1 cellular context compared by ENCODE assay signal in the genomic region with DNA sequence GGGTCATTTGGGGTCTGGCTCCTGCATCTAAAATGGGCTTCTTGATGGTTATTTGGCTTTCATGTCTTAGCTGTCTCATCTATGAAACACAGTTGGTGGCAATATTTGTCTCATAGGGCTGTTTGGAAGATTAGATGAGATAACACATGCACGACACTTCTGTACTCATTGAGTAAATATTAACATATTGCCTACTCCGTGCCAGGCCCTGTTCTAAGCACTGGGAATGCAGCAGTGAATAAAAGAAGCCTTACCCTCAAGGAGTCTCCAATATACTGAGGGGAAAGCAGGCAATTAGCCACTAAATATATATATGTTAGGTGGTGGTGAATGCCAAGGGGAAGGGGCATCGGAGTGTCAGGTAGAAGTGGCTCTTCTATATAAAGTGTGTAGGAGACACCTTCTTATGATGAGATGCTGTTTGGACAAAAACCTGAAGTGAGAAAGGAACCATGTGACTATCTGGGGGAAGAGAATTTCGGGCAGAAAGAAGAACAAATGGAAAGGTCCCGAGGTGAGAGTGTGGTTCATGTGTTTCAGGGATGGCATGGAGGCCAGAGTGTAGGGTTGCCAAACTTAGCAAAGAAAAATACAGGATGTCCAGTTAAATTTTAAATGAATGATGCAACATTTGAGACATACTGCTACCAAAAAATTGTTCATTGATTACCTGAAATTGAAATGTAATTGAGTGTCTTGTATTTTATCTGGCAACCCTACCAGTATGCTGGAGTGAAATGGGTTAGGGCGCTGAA.
A peak's percentile ranks its signal among the peaks of the same experiment; 100 is the strongest.
TF ChIP-seq lines count a peak whose summit lies in the region.

No MANE protein-coding gene starts in this region.

TF ChIP-seq in A549, 52 proteins besides CTCF, POLR2A, EP300 and RAD21 (continued from another document):
- TF ChIP-seq, protein P1, sequence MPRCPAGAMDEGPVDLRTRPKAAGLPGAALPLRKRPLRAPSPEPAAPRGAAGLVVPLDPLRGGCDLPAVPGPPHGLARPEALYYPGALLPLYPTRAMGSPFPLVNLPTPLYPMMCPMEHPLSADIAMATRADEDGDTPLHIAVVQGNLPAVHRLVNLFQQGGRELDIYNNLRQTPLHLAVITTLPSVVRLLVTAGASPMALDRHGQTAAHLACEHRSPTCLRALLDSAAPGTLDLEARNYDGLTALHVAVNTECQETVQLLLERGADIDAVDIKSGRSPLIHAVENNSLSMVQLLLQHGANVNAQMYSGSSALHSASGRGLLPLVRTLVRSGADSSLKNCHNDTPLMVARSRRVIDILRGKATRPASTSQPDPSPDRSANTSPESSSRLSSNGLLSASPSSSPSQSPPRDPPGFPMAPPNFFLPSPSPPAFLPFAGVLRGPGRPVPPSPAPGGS (IDR thresholded peaks at IDR 0.05), result no peak
- TF ChIP-seq ZC3H11A (IDR thresholded peaks at IDR 0.05) (no peak), PHF8 (IDR thresholded peaks at IDR 0.05; ENCODE audit: borderline replicate concordance, low read depth) (no peak), KDM1A (IDR thresholded peaks at IDR 0.05; ENCODE audit: low read depth) (no peak), FOXS1 (CRISPR knock-in tag; IDR thresholded peaks at IDR 0.05) (no peak), CEBPB (IDR thresholded peaks at IDR 0.05) (peak; percentile 69 to 78), BHLHE40 (IDR thresholded peaks at IDR 0.05; ENCODE audit: low read depth, low read length) (no peak), KDM5A (IDR thresholded peaks at IDR 0.05) (no peak), FOSL2 (IDR thresholded peaks at IDR 0.05) (no peak), FOSL2 (CRISPR knock-in tag; IDR thresholded peaks at IDR 0.05) (no peak; the same call in 1 of the 2 replicates), HOXB13 (CRISPR knock-in tag; IDR thresholded peaks at IDR 0.05; ENCODE audit: low read depth) (no peak), CHD4 (IDR thresholded peaks at IDR 0.05; ENCODE audit: borderline replicate concordance) (no peak; the same call in 1 of the 2 replicates)
- TF ChIP-seq, protein P2, sequence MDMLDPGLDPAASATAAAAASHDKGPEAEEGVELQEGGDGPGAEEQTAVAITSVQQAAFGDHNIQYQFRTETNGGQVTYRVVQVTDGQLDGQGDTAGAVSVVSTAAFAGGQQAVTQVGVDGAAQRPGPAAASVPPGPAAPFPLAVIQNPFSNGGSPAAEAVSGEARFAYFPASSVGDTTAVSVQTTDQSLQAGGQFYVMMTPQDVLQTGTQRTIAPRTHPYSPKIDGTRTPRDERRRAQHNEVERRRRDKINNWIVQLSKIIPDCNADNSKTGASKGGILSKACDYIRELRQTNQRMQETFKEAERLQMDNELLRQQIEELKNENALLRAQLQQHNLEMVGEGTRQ (IDR thresholded peaks at IDR 0.05), result no peak
- TF ChIP-seq, protein P3, sequence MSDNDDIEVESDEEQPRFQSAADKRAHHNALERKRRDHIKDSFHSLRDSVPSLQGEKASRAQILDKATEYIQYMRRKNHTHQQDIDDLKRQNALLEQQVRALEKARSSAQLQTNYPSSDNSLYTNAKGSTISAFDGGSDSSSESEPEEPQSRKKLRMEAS (IDR thresholded peaks at IDR 0.05), result peak; percentile 77
- TF ChIP-seq, protein P4, sequence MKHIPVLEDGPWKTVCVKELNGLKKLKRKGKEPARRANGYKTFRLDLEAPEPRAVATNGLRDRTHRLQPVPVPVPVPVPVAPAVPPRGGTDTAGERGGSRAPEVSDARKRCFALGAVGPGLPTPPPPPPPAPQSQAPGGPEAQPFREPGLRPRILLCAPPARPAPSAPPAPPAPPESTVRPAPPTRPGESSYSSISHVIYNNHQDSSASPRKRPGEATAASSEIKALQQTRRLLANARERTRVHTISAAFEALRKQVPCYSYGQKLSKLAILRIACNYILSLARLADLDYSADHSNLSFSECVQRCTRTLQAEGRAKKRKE (CRISPR knock-in tag; IDR thresholded peaks at IDR 0.05; ENCODE audit: low read depth), result no peak
TF ChIP-seq in A549: peak in this region for 7.
